8 cellular contexts compared by ENCODE assay signal in the genomic region with DNA sequence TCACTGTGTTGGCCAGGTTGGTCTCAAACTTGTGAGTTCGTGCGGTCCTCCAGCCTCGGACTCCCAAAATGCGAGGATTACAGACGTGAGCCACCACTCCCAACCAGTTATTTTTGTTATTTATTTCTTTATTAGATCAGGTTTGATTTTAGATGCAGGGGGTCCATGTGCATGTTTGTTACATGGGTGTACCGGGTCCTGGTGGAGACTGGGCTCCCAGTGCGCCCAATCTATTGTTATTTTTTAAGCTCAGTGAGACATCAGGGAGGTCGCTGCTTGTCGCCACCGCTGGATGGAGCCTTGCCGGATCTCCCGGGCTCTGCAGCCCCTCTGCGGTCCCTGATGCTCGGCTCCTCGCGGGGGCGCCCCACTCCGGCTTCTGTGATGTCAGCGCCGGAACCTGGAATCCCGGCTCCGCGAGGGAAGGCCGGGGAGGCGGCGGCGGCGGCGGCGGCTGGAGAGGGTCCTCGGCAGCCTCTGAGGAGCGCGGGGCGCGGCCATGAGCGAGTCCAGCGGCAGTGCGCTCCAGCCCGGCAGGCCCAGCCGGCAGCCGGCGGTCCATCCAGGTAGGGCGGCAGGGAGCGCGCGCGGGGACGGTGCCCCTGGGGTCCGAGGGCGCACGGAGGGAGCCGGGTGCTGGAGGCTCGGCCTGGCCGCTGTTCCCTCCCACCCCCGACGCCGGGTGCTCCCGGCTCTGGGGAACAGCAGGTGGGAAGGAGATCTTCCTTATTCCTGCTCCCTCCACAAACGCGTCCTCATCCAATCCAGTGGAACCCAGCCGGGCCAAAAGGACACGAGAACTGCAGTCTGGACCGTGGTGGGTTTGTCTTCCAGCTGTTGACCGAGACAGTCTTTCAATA. TPM values are rescaled to one million over a fixed set of nuclear protein-coding genes. Genes with fewer than 3 reads are reported as not detected.
A peak's percentile ranks its signal among the peaks of the same experiment; 100 is the strongest.
DNase-seq lines count a peak whose midpoint lies in the region; ATAC-seq, FAIRE-seq and TF ChIP-seq lines count a peak whose summit lies in the region.

A gene (plus strand): TSS at position 370 of the 860 bp plus-strand sequence. CDS start 130 bp downstream, at position 500.

- TF ChIP-seq CTCF in heart right ventricle (IDR thresholded peaks at IDR 0.05) (peak; percentile 64 to 93 (median 74)), pancreas (IDR thresholded peaks at IDR 0.05) (peak in 3 of 4 donors; percentile 27 to 41 (median 28))

- DNase-seq in HT-29 (ENCODE audit: low spot score) (peak; percentile 93), NCI-H82 (lab: John Stamatoyannopoulos, UW) (peak; percentile 94), amniotic stem cell (lab: John Stamatoyannopoulos, UW) (peak; percentile 70), heart right ventricle (peak; percentile 83 to 87), pancreas (peak; percentile 62 to 87 (median 80)), NCI-H187 treated with DMSO at 0.1 percent for 48 hours (lab: John Stamatoyannopoulos, UW) (no peak)

- no peaks in the 10 kb centered on the region for H3K36me3 ChIP-seq in BLaER1 treated with 17β-estradiol and CSF1 and Interleukin-3, amounts not matched to agents 10 nM and 100 nM
- no peaks in the 10 kb centered on the region for H3K36me3 ChIP-seq in heart right ventricle
- no peaks in the 10 kb centered on the region for H3K36me3 ChIP-seq in pancreas

- peak within 1 kb of the TSS; percentile 48 to 69 (median 55) for H3K4me3 ChIP-seq in BLaER1 treated with 17β-estradiol and CSF1 and Interleukin-3, amounts not matched to agents 10 nM and 100 nM
- peak within 1 kb of the TSS; percentile 29 to 80 (median 64) for H3K4me3 ChIP-seq in heart right ventricle
- peak within 1 kb of the TSS; percentile 37 to 57 (median 49) for H3K4me3 ChIP-seq in pancreas

- H3K27ac ChIP-seq in BLaER1 treated with 17β-estradiol and CSF1 and Interleukin-3, amounts not matched to agents 10 nM and 100 nM, result peak within 1 kb of the TSS in 1 of 11 experiments; percentile 23; a peak in 2 of 22 replicates
- peak within 1 kb of the TSS; percentile 17 to 85 (median 70) for H3K27ac ChIP-seq in heart right ventricle
- H3K27ac ChIP-seq in pancreas, result peak within 1 kb of the TSS in 3 of 4 donors; percentile 24 to 39 (median 36)

- ATAC-seq in heart right ventricle (peak; percentile 95 to 99 (median 98)), pancreas (peak; percentile 90 to 99 (median 97)), HG03432 (IDR thresholded peaks at IDR 0.05; ENCODE audit: unreplicated experiment) (no peak)

- peaks cover 15 to 25% (median 23%) of the 10 kb centered on the region in 11 experiments for H3K27me3 ChIP-seq in BLaER1 treated with 17β-estradiol and CSF1 and Interleukin-3, amounts not matched to agents 10 nM and 100 nM
- H3K27me3 ChIP-seq in heart right ventricle (peaks cover 0 to 28% (median 0%) of the 10 kb centered on the region in 7 donors), pancreas (no peaks in the 10 kb centered on the region)

- H3K4me1 ChIP-seq in BLaER1 treated with 17β-estradiol and CSF1 and Interleukin-3, amounts not matched to agents 10 nM and 100 nM, result no peaks in the 10 kb centered on the region
- H3K4me1 ChIP-seq in heart right ventricle (peaks cover 0 to 21% (median 8%) of the 10 kb centered on the region in 9 donors), pancreas (no peaks in the 10 kb centered on the region)

- intact Hi-C loops in heart right ventricle (cut with DNase I) (loop anchor here in 9 of 10 donors (1.0 to 10.0 kb wide), 6 partner anchors 49 to 391 kb away; a partner anchor contains a TSS), pancreas (cut with DNase I) (loop anchor here in 1 of 3 donors (5.0 kb wide), 1 partner anchor 89 kb away; no protein-coding TSS in a partner anchor)

- H3K9me3 ChIP-seq in BLaER1 treated with 17β-estradiol and CSF1 and Interleukin-3, amounts not matched to agents 10 nM and 100 nM (replicated peaks in 1 of 11), result no peaks in the 10 kb centered on the region
- H3K9me3 ChIP-seq in heart right ventricle (no peaks in the 10 kb centered on the region), pancreas (no peaks in the 10 kb centered on the region)

- FAIRE-seq in pancreas (lab: Jason Lieb, UNC), result no peak

- H4K20me1 ChIP-seq in BLaER1 treated with 17β-estradiol and CSF1 and Interleukin-3, amounts not matched to agents 10 nM and 100 nM, result no peaks in the 10 kb centered on the region

- H3K4me2 ChIP-seq in BLaER1 treated with 17β-estradiol and CSF1 and Interleukin-3, amounts not matched to agents 10 nM and 100 nM, result peak within 1 kb of the TSS; percentile 56 to 86 (median 72)

- 7 to 8% methylated on average over 53 to 64 of the region's 64 CpGs for whole genome bisulfite sequencing in heart right ventricle, 2 donors
- WGBS in pancreas, 2 donors, result 7 to 9% methylated on average over 56 to 64 of the region's 64 CpGs

- H3K9ac ChIP-seq in BLaER1 treated with 17β-estradiol and CSF1 and Interleukin-3, amounts not matched to agents 10 nM and 100 nM, result peak within 1 kb of the TSS; percentile 29 to 65 (median 48); a peak in 14 of 22 replicates

RNA-seq across cellular contexts. Expression of the gene that starts here (rescaled TPM):
- 3.4 and 4.9 TPM in 2 replicates for total RNA-seq in HT-29 (2014; rRNA removed; shearing (Covaris generic))
- total RNA-seq in heart right ventricle, result 1 to 10 TPM in 8 of 10 donors, under 1 TPM in 2; 0.76 to 1.7 (median 1.2) TPM
- 1 to 10 TPM in 1 of 2 donors, under 1 TPM in 1; 0.90 to 1.9 TPM for polyA plus RNA-seq in heart right ventricle
- 1 to 10 TPM in 1 of 6 donors, under 1 TPM in 5; 0.20 to 1.1 (median 0.43) TPM for total RNA-seq in pancreas
- under 1 TPM; 0.42 to 0.73 TPM for polyA plus RNA-seq in pancreas
